ENCODE assay signal across 15 cellular contexts in genomic region chr2:54353216-54353615, GRCh38.
"Had no signal": no experiment of that assay in that cellular context is flagged by ENCODE, and none has a peak within 500 bp of the region (broad histone marks: within the 10 kb centered on the region; RNA-seq: fewer than 3 reads in every experiment).

No MANE protein-coding gene starts in this region.

- H3K27me3 ChIP-seq: ascending aorta, breast epithelium, esophagus muscularis mucosa, suprapubic skin, transverse colon, vagina had no signal

- H3K4me3 ChIP-seq: ascending aorta, breast epithelium, esophagus muscularis mucosa, suprapubic skin, transverse colon, vagina had no signal

- H3K36me3 ChIP-seq: ascending aorta, breast epithelium, esophagus muscularis mucosa, suprapubic skin, transverse colon, vagina had no signal

- H3K4me1 ChIP-seq: ascending aorta, breast epithelium, esophagus muscularis mucosa, suprapubic skin, vagina had no signal

- DNase-seq: activated CD4-positive, CD25-positive, alpha-beta regulatory T cell treated with anti-CD3 and anti-CD28 coated beads, Interleukin-2, amount 50 U/mL, for 72 hours; activated CD8-positive, alpha-beta memory T cell treated with anti-CD3 and anti-CD28 coated beads for 24 hours; activated CD8-positive, alpha-beta memory T cell treated with anti-CD3 and anti-CD28 coated beads, Interleukin-2, amount 50 U/mL, for 48 hours; activated gamma-delta T cell; activated T-cell treated with anti-CD3 and anti-CD28 coated beads, Interleukin-2, amount 50 U/mL, for 72 hours; effector CD4-positive, alpha-beta T cell; stimulated activated CD4-positive, alpha-beta T cell treated with anti-CD3 and anti-CD28 coated beads, Interleukin-15, amount 100 ng/mL, for 24 hours; stimulated activated CD4-positive, alpha-beta T cell treated with anti-CD3 and anti-CD28 coated beads, Interleukin-2, amount 100 ng/mL, for 48 hours; T-helper 1 cell; transverse colon had no signal

- H3K9me3 ChIP-seq: breast epithelium, esophagus muscularis mucosa, suprapubic skin, transverse colon, vagina had no signal

- H3K27ac ChIP-seq: ascending aorta, breast epithelium, esophagus muscularis mucosa, suprapubic skin, transverse colon, vagina had no signal

- ATAC-seq: activated T-cell treated with anti-CD3 and anti-CD28 coated beads, Interleukin-2, amount 50 U/mL, for 72 hours had no signal
